Comparison of ENCODE assay signal across 1 cellular context in the genomic region with DNA sequence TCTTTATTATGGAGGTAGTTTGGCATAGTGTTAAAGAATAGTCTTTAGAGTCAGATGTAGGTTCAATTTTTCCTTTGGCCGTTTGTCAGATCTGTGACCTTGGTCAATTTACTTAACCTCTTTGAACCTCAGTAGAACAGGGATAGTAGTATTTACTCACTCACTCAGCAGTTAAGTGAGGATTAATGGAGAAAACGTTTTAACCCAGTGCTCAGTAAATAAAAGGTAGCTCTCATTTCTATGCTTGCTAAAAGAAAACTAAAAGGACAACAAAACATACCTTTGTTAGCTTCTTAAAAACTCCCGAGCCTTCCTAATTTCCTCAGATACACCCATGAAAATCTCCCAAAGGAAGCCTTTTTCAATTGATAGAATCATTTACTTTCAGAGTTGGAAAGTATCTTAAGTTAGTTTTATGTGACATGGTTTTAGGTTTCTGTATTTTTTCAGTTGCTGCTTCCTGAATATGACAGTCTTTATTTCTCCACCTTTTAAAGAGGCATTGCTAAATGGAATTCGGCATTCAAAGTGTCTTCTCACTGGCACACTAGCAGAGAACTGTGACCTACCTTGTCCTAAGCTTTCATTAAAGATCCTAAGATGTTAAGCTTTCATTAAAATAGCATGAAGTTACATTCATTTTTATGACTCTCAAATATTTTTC.
TF ChIP-seq lines count a peak whose summit lies in the region.

No MANE protein-coding gene starts in this region.

TF ChIP-seq in HepG2, 621 proteins besides CTCF, POLR2A, EP300 and RAD21 (continued from another document and continues in another):
- TF ChIP-seq, protein P1, sequence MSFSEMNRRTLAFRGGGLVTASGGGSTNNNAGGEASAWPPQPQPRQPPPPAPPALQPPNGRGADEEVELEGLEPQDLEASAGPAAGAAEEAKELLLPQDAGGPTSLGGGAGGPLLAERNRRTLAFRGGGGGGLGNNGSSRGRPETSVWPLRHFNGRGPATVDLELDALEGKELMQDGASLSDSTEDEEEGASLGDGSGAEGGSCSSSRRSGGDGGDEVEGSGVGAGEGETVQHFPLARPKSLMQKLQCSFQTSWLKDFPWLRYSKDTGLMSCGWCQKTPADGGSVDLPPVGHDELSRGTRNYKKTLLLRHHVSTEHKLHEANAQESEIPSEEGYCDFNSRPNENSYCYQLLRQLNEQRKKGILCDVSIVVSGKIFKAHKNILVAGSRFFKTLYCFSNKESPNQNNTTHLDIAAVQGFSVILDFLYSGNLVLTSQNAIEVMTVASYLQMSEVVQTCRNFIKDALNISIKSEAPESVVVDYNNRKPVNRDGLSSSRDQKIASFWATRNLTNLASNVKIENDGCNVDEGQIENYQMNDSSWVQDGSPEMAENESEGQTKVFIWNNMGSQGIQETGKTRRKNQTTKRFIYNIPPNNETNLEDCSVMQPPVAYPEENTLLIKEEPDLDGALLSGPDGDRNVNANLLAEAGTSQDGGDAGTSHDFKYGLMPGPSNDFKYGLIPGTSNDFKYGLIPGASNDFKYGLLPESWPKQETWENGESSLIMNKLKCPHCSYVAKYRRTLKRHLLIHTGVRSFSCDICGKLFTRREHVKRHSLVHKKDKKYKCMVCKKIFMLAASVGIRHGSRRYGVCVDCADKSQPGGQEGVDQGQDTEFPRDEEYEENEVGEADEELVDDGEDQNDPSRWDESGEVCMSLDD (CRISPR knock-in tag; IDR thresholded peaks at IDR 0.05; ENCODE audit: borderline replicate concordance): peak; percentile 49; the same call in 1 of the 2 replicates
- TF ChIP-seq ZNF570 (CRISPR knock-in tag; IDR thresholded peaks at IDR 0.05; ENCODE audit: borderline replicate concordance) (no peak), ZNF674 (CRISPR knock-in tag; IDR thresholded peaks at IDR 0.05; ENCODE audit: low read depth) (no peak), PRMT3 (CRISPR knock-in tag; IDR thresholded peaks at IDR 0.05; ENCODE audit: borderline replicate concordance, low read depth) (no peak), ZNF33A (CRISPR knock-in tag; IDR thresholded peaks at IDR 0.05; ENCODE audit: borderline replicate concordance) (peak; percentile 23; the same call in 1 of the 2 replicates), STAT6 (CRISPR knock-in tag; IDR thresholded peaks at IDR 0.05; ENCODE audit: borderline replicate concordance) (peak; percentile 52; the same call in 1 of the 2 replicates), ZFYVE20 (CRISPR knock-in tag; IDR thresholded peaks at IDR 0.05; ENCODE audit: borderline replicate concordance, low read depth) (no peak), SMARCC2 (IDR thresholded peaks at IDR 0.05) (0 out of 2 replicates have a peak, but pooled peaks have one; percentile 50), ZNF710 (CRISPR knock-in tag; IDR thresholded peaks at IDR 0.05; ENCODE audit: borderline replicate concordance) (peak; percentile 33; the same call in 1 of the 2 replicates), TBX2 (CRISPR knock-in tag; IDR thresholded peaks at IDR 0.05; ENCODE audit: borderline replicate concordance) (0 out of 2 replicates have a peak, but pooled peaks have one; percentile 5), KAT2B (IDR thresholded peaks at IDR 0.05; ENCODE audit: borderline replicate concordance, low read depth, low read length) (no peak), RCOR2 (CRISPR knock-in tag; IDR thresholded peaks at IDR 0.05) (peak; percentile 85), ZNF841 (CRISPR knock-in tag; IDR thresholded peaks at IDR 0.05; ENCODE audit: borderline replicate concordance) (no peak), BCL3 (CRISPR knock-in tag; IDR thresholded peaks at IDR 0.05) (no peak), TCF7 (IDR thresholded peaks at IDR 0.05; ENCODE audit: low read depth) (peak; percentile 92), TARDBP (CRISPR knock-in tag; IDR thresholded peaks at IDR 0.05) (peak; percentile 89), ELF3 (CRISPR knock-in tag; IDR thresholded peaks at IDR 0.05) (peak; percentile 84), ZNF121 (CRISPR knock-in tag; IDR thresholded peaks at IDR 0.05) (no peak), PAWR (CRISPR knock-in tag; IDR thresholded peaks at IDR 0.05; ENCODE audit: borderline replicate concordance) (no peak), PHF8 (CRISPR knock-in tag; IDR thresholded peaks at IDR 0.05) (no peak), ZNF30 (CRISPR knock-in tag; IDR thresholded peaks at IDR 0.05) (no peak), ZNF720 (CRISPR knock-in tag; IDR thresholded peaks at IDR 0.05) (no peak), MED1 (CRISPR knock-in tag; IDR thresholded peaks at IDR 0.05) (peak; percentile 90), ZNF33B (CRISPR knock-in tag; IDR thresholded peaks at IDR 0.05) (no peak), SNAPC2 (CRISPR knock-in tag; IDR thresholded peaks at IDR 0.05) (0 out of 2 replicates have a peak, but pooled peaks have one; percentile 19), SMC3 (IDR thresholded peaks at IDR 0.05; ENCODE audit: low read length) (no peak), ZNF567 (CRISPR knock-in tag; IDR thresholded peaks at IDR 0.05; ENCODE audit: borderline replicate concordance) (no peak), FOXJ3 (CRISPR knock-in tag; IDR thresholded peaks at IDR 0.05; ENCODE audit: borderline replicate concordance) (peak; percentile 87; the same call in 1 of the 2 replicates), HNF4A (CRISPR knock-in tag; IDR thresholded peaks at IDR 0.05) (peak; percentile 78), ZNF329 (CRISPR knock-in tag; IDR thresholded peaks at IDR 0.05; ENCODE audit: low read depth) (no peak), KDM3A (CRISPR knock-in tag; IDR thresholded peaks at IDR 0.05; ENCODE audit: low read depth) (no peak), ZNF75D (CRISPR knock-in tag; IDR thresholded peaks at IDR 0.05; ENCODE audit: borderline replicate concordance) (no peak), SP4 (CRISPR knock-in tag; IDR thresholded peaks at IDR 0.05) (no peak), SATB2 (CRISPR knock-in tag; IDR thresholded peaks at IDR 0.05) (peak; percentile 58; the same call in 1 of the 2 replicates), ZNF335 (CRISPR knock-in tag; IDR thresholded peaks at IDR 0.05) (no peak), KLF16 (CRISPR knock-in tag; IDR thresholded peaks at IDR 0.05) (peak in 1 of 2 experiments; percentile 73; a peak in 1 of 4 replicates), SRF (IDR thresholded peaks at IDR 0.05; ENCODE audit: low read depth, low read length) (no peak), NR2F2 (IDR thresholded peaks at IDR 0.05; ENCODE audit: borderline replicate concordance, low read depth) (peak; percentile 98), ZFY (CRISPR knock-in tag; IDR thresholded peaks at IDR 0.05) (no peak), ZNF337 (CRISPR knock-in tag; IDR thresholded peaks at IDR 0.05; ENCODE audit: borderline replicate concordance, low read depth) (no peak), ATF7 (IDR thresholded peaks at IDR 0.05) (no peak), ATF7 (CRISPR knock-in tag; IDR thresholded peaks at IDR 0.05) (no peak), KDM5B (CRISPR knock-in tag; IDR thresholded peaks at IDR 0.05; ENCODE audit: borderline replicate concordance) (no peak), FOXK1 (CRISPR knock-in tag; IDR thresholded peaks at IDR 0.05; ENCODE audit: borderline replicate concordance, low read depth) (0 out of 2 replicates have a peak, but pooled peaks have one; percentile 51), TAF15 (IDR thresholded peaks at IDR 0.05; ENCODE audit: low read depth, low read length, poor library complexity, severe bottlenecking) (no peak), ZNF629 (CRISPR knock-in tag; conservative IDR thresholded peaks at IDR 0.05) (no peak), ZNF549 (CRISPR knock-in tag; IDR thresholded peaks at IDR 0.05) (no peak), ZNF263 (CRISPR knock-in tag; IDR thresholded peaks at IDR 0.05) (no peak), ZNF724P (CRISPR knock-in tag; IDR thresholded peaks at IDR 0.05; ENCODE audit: borderline replicate concordance) (no peak)
- TF ChIP-seq, protein P2, sequence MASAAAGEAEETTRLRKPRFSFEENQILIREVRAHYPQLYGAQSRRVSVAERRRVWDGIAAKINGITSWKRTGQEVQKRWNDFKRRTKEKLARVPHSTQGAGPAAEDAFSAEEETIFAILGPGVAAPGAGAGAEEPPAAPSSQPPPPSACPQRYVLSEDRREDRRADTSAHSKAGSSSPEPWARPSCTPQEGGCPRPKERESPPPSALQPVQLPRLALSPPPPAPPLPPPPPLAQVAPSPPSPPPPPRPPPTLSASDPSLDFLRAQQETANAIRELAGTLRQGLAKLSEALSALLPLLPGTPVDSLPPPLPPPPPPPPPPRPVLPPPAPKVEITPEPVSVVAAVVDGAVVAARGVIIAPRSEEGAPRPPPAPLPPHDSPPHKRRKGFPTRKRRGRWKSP (CRISPR knock-in tag; IDR thresholded peaks at IDR 0.05): no peak; the same call in 1 of the 2 replicates
- TF ChIP-seq, protein P3, sequence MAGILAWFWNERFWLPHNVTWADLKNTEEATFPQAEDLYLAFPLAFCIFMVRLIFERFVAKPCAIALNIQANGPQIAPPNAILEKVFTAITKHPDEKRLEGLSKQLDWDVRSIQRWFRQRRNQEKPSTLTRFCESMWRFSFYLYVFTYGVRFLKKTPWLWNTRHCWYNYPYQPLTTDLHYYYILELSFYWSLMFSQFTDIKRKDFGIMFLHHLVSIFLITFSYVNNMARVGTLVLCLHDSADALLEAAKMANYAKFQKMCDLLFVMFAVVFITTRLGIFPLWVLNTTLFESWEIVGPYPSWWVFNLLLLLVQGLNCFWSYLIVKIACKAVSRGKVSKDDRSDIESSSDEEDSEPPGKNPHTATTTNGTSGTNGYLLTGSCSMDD (CRISPR knock-in tag; IDR thresholded peaks at IDR 0.05): no peak
- TF ChIP-seq, protein P4, sequence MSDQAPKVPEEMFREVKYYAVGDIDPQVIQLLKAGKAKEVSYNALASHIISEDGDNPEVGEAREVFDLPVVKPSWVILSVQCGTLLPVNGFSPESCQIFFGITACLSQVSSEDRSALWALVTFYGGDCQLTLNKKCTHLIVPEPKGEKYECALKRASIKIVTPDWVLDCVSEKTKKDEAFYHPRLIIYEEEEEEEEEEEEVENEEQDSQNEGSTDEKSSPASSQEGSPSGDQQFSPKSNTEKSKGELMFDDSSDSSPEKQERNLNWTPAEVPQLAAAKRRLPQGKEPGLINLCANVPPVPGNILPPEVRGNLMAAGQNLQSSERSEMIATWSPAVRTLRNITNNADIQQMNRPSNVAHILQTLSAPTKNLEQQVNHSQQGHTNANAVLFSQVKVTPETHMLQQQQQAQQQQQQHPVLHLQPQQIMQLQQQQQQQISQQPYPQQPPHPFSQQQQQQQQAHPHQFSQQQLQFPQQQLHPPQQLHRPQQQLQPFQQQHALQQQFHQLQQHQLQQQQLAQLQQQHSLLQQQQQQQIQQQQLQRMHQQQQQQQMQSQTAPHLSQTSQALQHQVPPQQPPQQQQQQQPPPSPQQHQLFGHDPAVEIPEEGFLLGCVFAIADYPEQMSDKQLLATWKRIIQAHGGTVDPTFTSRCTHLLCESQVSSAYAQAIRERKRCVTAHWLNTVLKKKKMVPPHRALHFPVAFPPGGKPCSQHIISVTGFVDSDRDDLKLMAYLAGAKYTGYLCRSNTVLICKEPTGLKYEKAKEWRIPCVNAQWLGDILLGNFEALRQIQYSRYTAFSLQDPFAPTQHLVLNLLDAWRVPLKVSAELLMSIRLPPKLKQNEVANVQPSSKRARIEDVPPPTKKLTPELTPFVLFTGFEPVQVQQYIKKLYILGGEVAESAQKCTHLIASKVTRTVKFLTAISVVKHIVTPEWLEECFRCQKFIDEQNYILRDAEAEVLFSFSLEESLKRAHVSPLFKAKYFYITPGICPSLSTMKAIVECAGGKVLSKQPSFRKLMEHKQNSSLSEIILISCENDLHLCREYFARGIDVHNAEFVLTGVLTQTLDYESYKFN (CRISPR knock-in tag; conservative IDR thresholded peaks at IDR 0.05): peak; percentile 95
- TF ChIP-seq, protein P5, sequence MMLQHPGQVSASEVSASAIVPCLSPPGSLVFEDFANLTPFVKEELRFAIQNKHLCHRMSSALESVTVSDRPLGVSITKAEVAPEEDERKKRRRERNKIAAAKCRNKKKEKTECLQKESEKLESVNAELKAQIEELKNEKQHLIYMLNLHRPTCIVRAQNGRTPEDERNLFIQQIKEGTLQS (CRISPR knock-in tag; IDR thresholded peaks at IDR 0.05): no peak
